In the genomic region with DNA sequence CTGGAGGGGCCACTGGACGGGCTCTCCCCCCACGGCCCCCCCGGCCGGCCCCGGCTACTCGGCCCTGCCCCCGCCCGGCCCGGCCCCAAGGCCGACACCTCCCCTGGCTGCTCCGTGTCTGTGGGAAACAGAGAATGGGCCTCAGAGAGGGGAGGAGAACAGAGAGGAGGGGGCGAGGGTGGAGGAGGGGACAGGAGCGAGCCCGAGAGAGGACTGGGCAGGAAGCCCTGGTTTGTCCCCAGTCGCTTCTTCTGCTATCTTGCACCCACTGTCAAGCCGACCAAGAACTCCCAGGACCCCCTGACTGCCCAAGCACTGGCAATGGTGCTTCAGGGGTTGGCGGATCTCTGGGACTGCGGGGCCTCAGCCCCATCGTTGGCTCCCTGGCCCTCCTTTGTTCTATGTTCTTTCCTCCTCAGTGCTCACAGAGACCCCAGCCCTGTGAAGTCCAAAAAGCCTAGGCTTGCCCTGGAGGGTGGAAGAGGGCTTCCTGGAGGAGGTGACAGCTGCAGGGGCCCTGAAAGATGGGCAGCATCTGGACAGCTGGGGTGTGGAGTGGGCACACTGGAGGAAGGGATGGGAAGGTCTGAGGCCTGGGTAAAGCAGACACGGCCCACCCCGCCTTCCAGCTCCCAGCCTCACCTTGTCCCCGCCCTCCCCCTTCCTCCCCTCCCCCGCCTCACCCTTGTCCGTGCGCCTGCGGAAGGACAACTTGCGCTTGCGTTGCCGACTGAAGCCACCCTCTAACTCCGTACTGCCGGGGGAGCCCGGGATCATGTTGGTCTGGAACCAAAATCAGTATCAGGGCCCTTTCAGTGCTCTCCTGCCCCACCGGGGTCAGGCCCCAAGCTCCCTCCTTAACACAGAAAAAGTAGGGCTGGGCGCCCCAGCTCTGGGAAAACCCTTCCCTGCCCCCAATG, we compare ENCODE assay signal across 18 cellular contexts. TPM values are rescaled to one million over a fixed set of nuclear protein-coding genes. Genes with fewer than 3 reads are reported as not detected.
DNase-seq lines count a peak whose midpoint lies in the region; ATAC-seq, FAIRE-seq and TF ChIP-seq lines count a peak whose summit lies in the region.
"Had no signal": no experiment of that assay in that cellular context is flagged by ENCODE, and none has a peak within 500 bp of the region (broad histone marks: within the 10 kb centered on the region; RNA-seq: fewer than 3 reads in every experiment).

No MANE protein-coding gene starts in this region.

- H3K27ac Mint-ChIP-seq in H9: no peak overlapping the region
- no peak overlapping the region for H3K27ac Mint-ChIP-seq in neural progenitor cell
- H3K27ac Mint-ChIP-seq: activated naive CD8-positive, alpha-beta T cell treated with anti-CD3 and anti-CD28 coated beads, Interleukin-2, amount 50 U/mL, for 24 hours; endodermal cell; stimulated activated naive CD8-positive, alpha-beta T cell treated with anti-CD3 and anti-CD28 coated beads, Interleukin-15, Interleukin-2, amounts not matched to agents 100 ng/mL and 50 ng/mL, for 24 hours had no signal

- H3K4me1 Mint-ChIP-seq in H9 (peaks cover 25 to 34% of the 10 kb centered on the region in 2 experiments), neural progenitor cell (peaks cover 31% of the 10 kb centered on the region)
- H3K4me1 Mint-ChIP-seq: activated naive CD8-positive, alpha-beta T cell treated with anti-CD3 and anti-CD28 coated beads, Interleukin-2, amount 50 U/mL, for 24 hours had no signal

- H4K20me1 ChIP-seq in H9 (ENCODE audit: control insufficient read depth, insufficient read depth, insufficient read length) (no peaks in the 10 kb centered on the region), neural progenitor cell (ENCODE audit: low read depth) (no peaks in the 10 kb centered on the region)

- CTCF ChIA-PET in A549 (lab: Yijun Ruan, JAX): interaction anchor here (1.1 to 2.2 kb wide), 3 partner anchors 13 to 53 kb away, joined by 3 to 6 read pairs (median 4); no protein-coding TSS in a partner anchor

- H3K9me3 ChIP-seq in A549 (no peaks in the 10 kb centered on the region), H9 (ENCODE audit: control insufficient read depth, low read depth, low read length) (no peaks in the 10 kb centered on the region), right atrium auricular region (no peaks in the 10 kb centered on the region), neural progenitor cell (ENCODE audit: low read depth) (no peaks in the 10 kb centered on the region)

- FAIRE-seq in A549 (lab: Jason Lieb, UNC): no peak
- FAIRE-seq in HTR-8/SVneo (lab: Jason Lieb, UNC): no peak

- no peak overlapping the region for H2AFZ ChIP-seq in H9 (ENCODE audit: low read length)
- H2AFZ ChIP-seq in neural progenitor cell (replicated peaks): no peak overlapping the region
- H2AFZ ChIP-seq: parathyroid adenoma had no signal

- DNase-seq in A549 (ENCODE audit: low read depth in 1 of 2, low spot score in 1 of 2): no peak
- peak; percentile 30 for DNase-seq in H9
- no peak for DNase-seq in right atrium auricular region (ENCODE audit: low spot score)
- DNase-seq in neural progenitor cell (ENCODE audit: low spot score): no peak
- DNase-seq in NOMO-1 treated with dmso at 0.1 percent for 144 hours (lab: John Stamatoyannopoulos, UW; ENCODE audit: unreplicated experiment): no peak
- no peak for DNase-seq in LoVo (ENCODE audit: low spot score)
- no peak for DNase-seq in HTR-8/SVneo (ENCODE audit: insufficient read length, low spot score)
- DNase-seq: activated naive CD8-positive, alpha-beta T cell treated with anti-CD3 and anti-CD28 coated beads, Interleukin-2, amount 50 U/mL, for 24 hours; AML-193; central memory CD4-positive, alpha-beta T cell; endodermal cell; foreskin fibroblast; GF-D8; KBM-7; NCI-H1105; NCI-H2171 treated with DMSO at 0.1 percent for 48 hours had no signal

- H2AK5ac ChIP-seq in H9 (ENCODE audit: insufficient read length, low read length): no peak overlapping the region

- no peak overlapping the region for H2BK12ac ChIP-seq in H9 (ENCODE audit: insufficient read length, low read depth, low read length)

- no peaks in the 10 kb centered on the region for H3F3A ChIP-seq in neural progenitor cell (ENCODE audit: low read depth)

- no peak overlapping the region for H3K4ac ChIP-seq in H9 (ENCODE audit: low read depth, low read length)

- H2BK15ac ChIP-seq in H9 (ENCODE audit: low read depth, low read length): no peak overlapping the region

- H3K23ac ChIP-seq in H9 (ENCODE audit: insufficient read length, low read depth, low read length): no peak overlapping the region

- no peak for TF ChIP-seq RAD21 in A549 (conservative IDR thresholded peaks at IDR 0.05 in 1 of 2, IDR thresholded peaks at IDR 0.05 in 1 of 2)

- H3K79me1 ChIP-seq in H9 (ENCODE audit: insufficient read depth, low read depth, low read length, poor library complexity, severe bottlenecking): no peaks in the 10 kb centered on the region

- H3K36me3 ChIP-seq in right atrium auricular region (peaks cover 25% of the 10 kb centered on the region), neural progenitor cell (no peaks in the 10 kb centered on the region)

- H3T11ph ChIP-seq in H9 (ENCODE audit: low read length): no peak overlapping the region

- no peak overlapping the region for H2BK120ac ChIP-seq in H9 (ENCODE audit: low read depth, low read length, poor library complexity, severe bottlenecking)

- no peak for TF ChIP-seq CTCF in A549 (IDR thresholded peaks at IDR 0.05)
- no peak for TF ChIP-seq CTCF in H9 (conservative IDR thresholded peaks at IDR 0.05)
- no peak for TF ChIP-seq CTCF in right atrium auricular region (IDR thresholded peaks at IDR 0.05)
- no peak for TF ChIP-seq CTCF in neural progenitor cell (IDR thresholded peaks at IDR 0.05)

- H3K4me3 ChIP-seq in A549 (no peak overlapping the region), right atrium auricular region (no peak overlapping the region), neural progenitor cell (no peak overlapping the region)

- H4K91ac ChIP-seq in H9 (ENCODE audit: insufficient read length, low read depth, low read length): no peak overlapping the region

- peak overlapping the region in 1 of 2 experiments; percentile 61; a peak in 1 of 5 replicates for H3K4me3 Mint-ChIP-seq in H9
- H3K4me3 Mint-ChIP-seq in neural progenitor cell: no peak overlapping the region
- H3K4me3 Mint-ChIP-seq: activated naive CD8-positive, alpha-beta T cell treated with anti-CD3 and anti-CD28 coated beads, Interleukin-2, amount 50 U/mL, for 24 hours; endodermal cell; stimulated activated naive CD8-positive, alpha-beta T cell treated with anti-CD3 and anti-CD28 coated beads, Interleukin-15, Interleukin-2, amounts not matched to agents 100 ng/mL and 50 ng/mL, for 24 hours had no signal

- no peak overlapping the region for H4K8ac ChIP-seq in H9 (replicated peaks; ENCODE audit: insufficient read length, low read depth, low read length)

- H3K18ac ChIP-seq in H9 (ENCODE audit: insufficient read length, low read depth, low read length): no peak overlapping the region

- 61% methylated on average over 23 of the region's 34 CpGs for WGBS in A549 (ENCODE audit: missing lambda C conversion rate)
- no CpG with 5 or more reads among the region's 34 CpGs for WGBS in H9 (ENCODE audit: extremely low coverage, insufficient read length, low lambda C conversion rate)

- H2BK5ac ChIP-seq in H9 (ENCODE audit: insufficient read length, low read length): no peak overlapping the region

- no peak for ATAC-seq in A549
- ATAC-seq: activated naive CD8-positive, alpha-beta T cell treated with anti-CD3 and anti-CD28 coated beads, Interleukin-2, amount 50 U/mL, for 24 hours had no signal

- H3K27ac ChIP-seq in A549 (no peak overlapping the region), H9 (ENCODE audit: insufficient read length, low read depth, low read length) (no peak overlapping the region), right atrium auricular region (peak overlapping the region; percentile 35 to 82), neural progenitor cell (no peak overlapping the region)
- H3K27ac ChIP-seq: parathyroid adenoma had no signal

- POLR2A ChIA-PET in A549 (lab: Yijun Ruan, JAX): no interaction called here

- H3K27me3 Mint-ChIP-seq in H9 (ENCODE audit: low read depth) (peaks cover under 1% of the 10 kb centered on the region), neural progenitor cell (ENCODE audit: insufficient read depth, low read depth) (peaks cover 4% of the 10 kb centered on the region)

- H3K36me3 Mint-ChIP-seq in H9 (ENCODE audit: insufficient read depth in 1 of 3, low read depth in 3 of 3) (peaks cover 0 to 12% (median 0%) of the 10 kb centered on the region in 3 experiments; a peak in 3 of 7 replicates), neural progenitor cell (no peaks in the 10 kb centered on the region)

- no peak for TF ChIP-seq EP300 in A549 (IDR thresholded peaks at IDR 0.05)

- H3K79me2 ChIP-seq in H9 (ENCODE audit: insufficient read depth, low read length) (no peaks in the 10 kb centered on the region), neural progenitor cell (ENCODE audit: low read depth) (no peaks in the 10 kb centered on the region)
- H3K79me2 ChIP-seq: parathyroid adenoma had no signal

- H3K4me1 ChIP-seq in A549 (no peaks in the 10 kb centered on the region), H9 (ENCODE audit: insufficient read depth, low read length) (no peaks in the 10 kb centered on the region; the same call in 1 of the 2 replicates), right atrium auricular region (peaks cover 0 to 33% of the 10 kb centered on the region in 2 donors), neural progenitor cell (peaks cover 27% of the 10 kb centered on the region)
- H3K4me1 ChIP-seq: parathyroid adenoma had no signal

- H4K5ac ChIP-seq in H9 (ENCODE audit: insufficient read length, low read depth, low read length): no peak overlapping the region

- no peak for TF ChIP-seq POLR2A in A549 (IDR thresholded peaks at IDR 0.05; ENCODE audit: low read length)

- H3K23me2 ChIP-seq in H9 (ENCODE audit: insufficient read length, low read depth, low read length, poor library complexity, severe bottlenecking): no peaks in the 10 kb centered on the region

- H3K56ac ChIP-seq in H9 (ENCODE audit: insufficient read length, low read depth, low read length): no peak overlapping the region

- no peak overlapping the region for H2BK20ac ChIP-seq in H9 (ENCODE audit: low read depth, low read length, poor library complexity, severe bottlenecking)

- H3K9me3 Mint-ChIP-seq in H9 (no peaks in the 10 kb centered on the region; a peak in 1 of 5 replicates), neural progenitor cell (no peaks in the 10 kb centered on the region)
- H3K9me3 Mint-ChIP-seq: activated naive CD8-positive, alpha-beta T cell treated with anti-CD3 and anti-CD28 coated beads, Interleukin-2, amount 50 U/mL, for 24 hours; endodermal cell; stimulated activated naive CD8-positive, alpha-beta T cell treated with anti-CD3 and anti-CD28 coated beads, Interleukin-15, Interleukin-2, amounts not matched to agents 100 ng/mL and 50 ng/mL, for 24 hours had no signal

- no peaks in the 10 kb centered on the region for H3K27me3 ChIP-seq in H9 (ENCODE audit: insufficient read depth, low read length)
- H3K27me3 ChIP-seq in right atrium auricular region: no peaks in the 10 kb centered on the region
- no peaks in the 10 kb centered on the region for H3K27me3 ChIP-seq in neural progenitor cell

- H3K4me2 ChIP-seq in A549 (no peak overlapping the region), H9 (ENCODE audit: insufficient read depth, insufficient read length, low read length) (peak overlapping the region; percentile 17), neural progenitor cell (peak overlapping the region; percentile 64)

- H3K9ac ChIP-seq in H9 (ENCODE audit: extremely low read depth, insufficient read length, low read length): no peak overlapping the region
- no peak overlapping the region for H3K9ac ChIP-seq in neural progenitor cell
- H3K9ac ChIP-seq: parathyroid adenoma had no signal

- peak overlapping the region; percentile 25 for H3K14ac ChIP-seq in H9 (ENCODE audit: insufficient read depth, low read length)

RNA-seq across cellular contexts. Expression of gene KCNH2, which starts 30.1 kb away (rescaled TPM):
- polyA plus RNA-seq in A549 (2011; rRNA removed) (0.26 and 0.44 TPM in 2 replicates), A549 (2017; fragmentation: RNase III; extraction: RNeasy Plus Mini Kit Qiagen cat#74134 plus additional on column Dnase treatment) (0.41 to 0.45 TPM (median 0.41 TPM) in 3 replicates)
- polyA plus RNA-seq in A549 (2012; cell fraction: cytosol; rRNA removed): 0.61 and 0.78 TPM in 2 replicates
- polyA plus RNA-seq in A549 (2012; cell fraction: nucleus; rRNA removed): 0.84 and 1.3 TPM in 2 replicates
- polyA minus RNA-seq in A549 (2011; rRNA and poly(A)+ RNA removed): 0.41 and 0.78 TPM in 2 replicates
- total RNA-seq in H9 (2021) (4.3 and 4.5 TPM in 2 replicates), right atrium auricular region (100 to 1,000 TPM; 119 to 128 TPM), neural progenitor cell (ENCODE audit: low replicate concordance) (2.6 and 11.1 TPM in 2 replicates)

RNA-seq across cellular contexts. Expression of gene NOS3, which starts 42.8 kb away (rescaled TPM):
- polyA plus RNA-seq in A549 (2011; rRNA removed): 0.42 and 0.52 TPM in 2 replicates
- 1.1 and 1.9 TPM in 2 replicates for polyA plus RNA-seq in A549 (2012; cell fraction: cytosol; rRNA removed)
- 1.1 and 3.2 TPM in 2 replicates for polyA plus RNA-seq in A549 (2012; cell fraction: nucleus; rRNA removed)
- polyA plus RNA-seq in A549 (2017; fragmentation: RNase III; extraction: RNeasy Plus Mini Kit Qiagen cat#74134 plus additional on column Dnase treatment): 0.46 to 0.71 TPM (median 0.51 TPM) in 3 replicates
- not detected in 2 replicates for polyA minus RNA-seq in A549 (2011; rRNA and poly(A)+ RNA removed)
- total RNA-seq in H9 (2021): 4.5 and 4.7 TPM in 2 replicates
- total RNA-seq in right atrium auricular region: 10 to 100 TPM; 14.5 to 78.6 TPM
- total RNA-seq in neural progenitor cell (ENCODE audit: low replicate concordance): 1.3 and 11.0 TPM in 2 replicates

Comparison
In these comparisons a context has a peak if more than half of its experiments do, and no peak if none do; other contexts are left out.
1. H3K27ac ChIP-seq: peak in right atrium auricular region (2 of 2); none in A549 (0 of 2), H9 (single experiment) and neural progenitor cell (single experiment).